In the genomic region with DNA sequence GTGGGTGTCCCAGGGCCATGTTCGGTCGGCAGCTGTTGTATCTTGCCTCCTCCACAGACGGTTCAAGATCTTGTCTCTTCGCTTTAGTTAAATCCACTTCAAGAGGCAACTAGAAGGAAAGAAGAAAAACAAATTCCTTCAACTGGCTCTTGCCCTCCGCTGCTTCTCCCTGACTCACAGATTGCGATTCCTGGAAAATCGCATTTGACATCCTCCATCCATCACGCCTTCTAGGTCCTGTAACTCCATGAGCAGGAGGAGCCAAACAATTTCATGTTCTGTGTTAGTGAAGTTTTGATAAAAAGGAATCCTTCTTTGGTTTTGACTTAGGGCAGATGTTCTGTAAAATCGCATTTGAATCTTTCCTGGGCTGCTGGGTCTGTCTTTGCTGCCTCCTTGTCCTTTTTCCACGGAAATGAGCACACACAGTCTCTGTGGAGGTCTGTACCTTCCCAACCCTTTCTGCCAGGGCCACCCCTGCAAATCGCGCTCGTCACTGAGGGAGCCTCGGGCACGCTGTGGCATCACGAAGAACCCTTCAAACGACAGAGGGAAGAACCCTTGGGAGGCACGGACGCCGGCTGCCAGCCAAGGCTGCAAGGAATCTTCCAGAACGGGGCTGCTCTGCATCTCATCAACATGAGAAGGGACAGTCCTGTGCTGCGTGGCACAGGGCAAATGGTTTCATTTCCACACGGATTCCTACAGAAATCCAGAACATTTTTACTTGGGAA, we compare ENCODE assay signal across 1 cellular context.
TF ChIP-seq lines count a peak whose summit lies in the region.

No MANE protein-coding gene starts in this region.

TF ChIP-seq in GM23338, 12 proteins besides CTCF, POLR2A, EP300 and RAD21 (continued from another document):
- TF ChIP-seq REST (IDR thresholded peaks at IDR 0.05; ENCODE audit: unreplicated experiment) = no peak
- no peak for TF ChIP-seq ZNF114 (CRISPR knock-in tag; IDR thresholded peaks at IDR 0.05)
- TF ChIP-seq, protein P1, sequence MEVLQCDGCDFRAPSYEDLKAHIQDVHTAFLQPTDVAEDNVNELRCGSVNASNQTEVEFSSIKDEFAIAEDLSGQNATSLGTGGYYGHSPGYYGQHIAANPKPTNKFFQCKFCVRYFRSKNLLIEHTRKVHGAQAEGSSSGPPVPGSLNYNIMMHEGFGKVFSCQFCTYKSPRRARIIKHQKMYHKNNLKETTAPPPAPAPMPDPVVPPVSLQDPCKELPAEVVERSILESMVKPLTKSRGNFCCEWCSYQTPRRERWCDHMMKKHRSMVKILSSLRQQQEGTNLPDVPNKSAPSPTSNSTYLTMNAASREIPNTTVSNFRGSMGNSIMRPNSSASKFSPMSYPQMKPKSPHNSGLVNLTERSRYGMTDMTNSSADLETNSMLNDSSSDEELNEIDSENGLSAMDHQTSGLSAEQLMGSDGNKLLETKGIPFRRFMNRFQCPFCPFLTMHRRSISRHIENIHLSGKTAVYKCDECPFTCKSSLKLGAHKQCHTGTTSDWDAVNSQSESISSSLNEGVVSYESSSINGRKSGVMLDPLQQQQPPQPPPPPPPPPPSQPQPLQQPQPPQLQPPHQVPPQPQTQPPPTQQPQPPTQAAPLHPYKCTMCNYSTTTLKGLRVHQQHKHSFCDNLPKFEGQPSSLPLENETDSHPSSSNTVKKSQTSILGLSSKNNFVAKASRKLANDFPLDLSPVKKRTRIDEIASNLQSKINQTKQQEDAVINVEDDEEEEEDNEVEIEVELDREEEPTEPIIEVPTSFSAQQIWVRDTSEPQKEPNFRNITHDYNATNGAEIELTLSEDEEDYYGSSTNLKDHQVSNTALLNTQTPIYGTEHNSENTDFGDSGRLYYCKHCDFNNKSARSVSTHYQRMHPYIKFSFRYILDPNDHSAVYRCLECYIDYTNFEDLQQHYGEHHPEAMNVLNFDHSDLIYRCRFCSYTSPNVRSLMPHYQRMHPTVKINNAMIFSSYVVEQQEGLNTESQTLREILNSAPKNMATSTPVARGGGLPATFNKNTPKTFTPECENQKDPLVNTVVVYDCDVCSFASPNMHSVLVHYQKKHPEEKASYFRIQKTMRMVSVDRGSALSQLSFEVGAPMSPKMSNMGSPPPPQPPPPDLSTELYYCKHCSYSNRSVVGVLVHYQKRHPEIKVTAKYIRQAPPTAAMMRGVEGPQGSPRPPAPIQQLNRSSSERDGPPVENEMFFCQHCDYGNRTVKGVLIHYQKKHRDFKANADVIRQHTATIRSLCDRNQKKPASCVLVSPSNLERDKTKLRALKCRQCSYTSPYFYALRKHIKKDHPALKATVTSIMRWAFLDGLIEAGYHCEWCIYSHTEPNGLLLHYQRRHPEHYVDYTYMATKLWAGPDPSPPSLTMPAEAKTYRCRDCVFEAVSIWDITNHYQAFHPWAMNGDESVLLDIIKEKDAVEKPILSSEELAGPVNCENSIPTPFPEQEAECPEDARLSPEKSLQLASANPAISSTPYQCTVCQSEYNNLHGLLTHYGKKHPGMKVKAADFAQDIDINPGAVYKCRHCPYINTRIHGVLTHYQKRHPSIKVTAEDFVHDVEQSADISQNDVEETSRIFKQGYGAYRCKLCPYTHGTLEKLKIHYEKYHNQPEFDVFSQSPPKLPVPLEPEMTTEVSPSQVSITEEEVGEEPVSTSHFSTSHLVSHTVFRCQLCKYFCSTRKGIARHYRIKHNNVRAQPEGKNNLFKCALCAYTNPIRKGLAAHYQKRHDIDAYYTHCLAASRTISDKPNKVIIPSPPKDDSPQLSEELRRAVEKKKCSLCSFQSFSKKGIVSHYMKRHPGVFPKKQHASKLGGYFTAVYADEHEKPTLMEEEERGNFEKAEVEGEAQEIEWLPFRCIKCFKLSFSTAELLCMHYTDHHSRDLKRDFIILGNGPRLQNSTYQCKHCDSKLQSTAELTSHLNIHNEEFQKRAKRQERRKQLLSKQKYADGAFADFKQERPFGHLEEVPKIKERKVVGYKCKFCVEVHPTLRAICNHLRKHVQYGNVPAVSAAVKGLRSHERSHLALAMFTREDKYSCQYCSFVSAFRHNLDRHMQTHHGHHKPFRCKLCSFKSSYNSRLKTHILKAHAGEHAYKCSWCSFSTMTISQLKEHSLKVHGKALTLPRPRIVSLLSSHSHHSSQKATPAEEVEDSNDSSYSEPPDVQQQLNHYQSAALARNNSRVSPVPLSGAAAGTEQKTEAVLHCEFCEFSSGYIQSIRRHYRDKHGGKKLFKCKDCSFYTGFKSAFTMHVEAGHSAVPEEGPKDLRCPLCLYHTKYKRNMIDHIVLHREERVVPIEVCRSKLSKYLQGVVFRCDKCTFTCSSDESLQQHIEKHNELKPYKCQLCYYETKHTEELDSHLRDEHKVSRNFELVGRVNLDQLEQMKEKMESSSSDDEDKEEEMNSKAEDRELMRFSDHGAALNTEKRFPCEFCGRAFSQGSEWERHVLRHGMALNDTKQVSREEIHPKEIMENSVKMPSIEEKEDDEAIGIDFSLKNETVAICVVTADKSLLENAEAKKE (CRISPR knock-in tag; IDR thresholded peaks at IDR 0.05) = no peak
